18 cellular contexts compared by ENCODE assay signal in the genomic region with DNA sequence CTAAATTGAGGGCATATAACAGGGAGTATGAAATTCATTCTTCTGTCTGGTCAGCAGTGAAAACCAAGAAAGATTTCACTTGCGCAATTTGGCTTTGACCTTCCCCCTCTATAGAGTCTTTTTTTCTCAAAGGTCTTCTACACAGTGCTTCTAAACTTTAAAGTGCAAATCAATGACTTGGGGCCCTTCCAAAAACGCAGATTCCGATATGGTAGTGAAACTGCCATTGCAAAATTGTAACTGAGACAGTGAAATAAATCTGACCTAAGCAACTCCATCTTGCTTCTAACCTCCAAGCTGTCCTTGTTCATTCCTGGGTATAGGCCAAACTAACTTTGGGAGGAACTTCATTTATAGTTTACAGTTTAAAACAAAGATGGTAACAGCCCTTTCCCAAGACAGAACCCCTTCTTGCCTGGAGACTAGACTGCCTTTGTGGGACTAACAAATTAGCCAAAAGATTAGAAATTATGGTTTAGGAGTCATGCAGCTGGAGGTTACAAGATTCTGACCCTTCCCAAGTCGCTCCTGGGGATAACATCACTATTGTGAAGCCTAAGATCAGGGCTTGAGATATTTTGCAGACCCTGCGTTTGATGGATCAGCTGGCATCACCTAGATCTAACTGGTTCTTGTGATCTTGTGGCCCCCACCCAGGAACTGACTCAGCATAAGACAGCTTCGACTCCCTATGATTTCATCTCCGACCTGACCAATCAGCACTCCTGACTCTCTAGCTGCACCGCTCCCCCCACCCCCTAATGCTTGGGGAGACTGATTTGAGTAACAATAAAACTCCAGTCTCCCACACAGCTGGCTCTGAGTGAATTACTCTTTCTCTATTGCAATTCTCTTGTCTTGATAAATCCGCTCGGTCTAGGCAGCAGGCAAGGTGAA. TPM values are rescaled to one million over a fixed set of nuclear protein-coding genes. Genes with fewer than 3 reads are reported as not detected.
"Had no signal": no experiment of that assay in that cellular context is flagged by ENCODE, and none has a peak within 500 bp of the region (broad histone marks: within the 10 kb centered on the region; RNA-seq: fewer than 3 reads in every experiment).

No MANE protein-coding gene starts in this region.

- FAIRE-seq: bronchial epithelial cell, TTC549 had no signal

- H3K36me3 ChIP-seq: left lung, right atrium auricular region, tibial artery had no signal

- H3K9me3 Mint-ChIP-seq: activated CD4-positive, alpha-beta memory T cell treated with anti-CD3 and anti-CD28 coated beads for 36 hours; activated T-helper 1 cell treated with anti-CD3 and anti-CD28 coated beads, Interleukin-12 subunit alpha, Interleukin-12 subunit beta, Interleukin-2, Interleukin-4 antibody, amounts not matched to agents 30 ng/mL and 10 ng/mL and 1 ng/mL, durations not matched to agents 14 hours and 24 hours and 36 hours; dendritic cell treated with granulocyte-macrophage colony-stimulating factor and Interleukin-4, amounts not matched to agents 40 ng/mL and 50 ng/mL, for 4 days had no signal

- H3K4me3 Mint-ChIP-seq: activated CD4-positive, alpha-beta memory T cell treated with anti-CD3 and anti-CD28 coated beads for 36 hours; activated CD4-positive, alpha-beta T cell treated with anti-CD3 and anti-CD28 coated beads for 36 hours; activated naive CD8-positive, alpha-beta T cell; activated T-helper 1 cell treated with anti-CD3 and anti-CD28 coated beads, Interleukin-12 subunit alpha, Interleukin-12 subunit beta, Interleukin-2, Interleukin-4 antibody, amounts not matched to agents 30 ng/mL and 10 ng/mL and 1 ng/mL, durations not matched to agents 14 hours and 24 hours and 36 hours; dendritic cell treated with granulocyte-macrophage colony-stimulating factor and Interleukin-4, amounts not matched to agents 40 ng/mL and 50 ng/mL, for 4 days had no signal

- DNase-seq: activated CD4-positive, alpha-beta memory T cell treated with anti-CD3 and anti-CD28 coated beads for 36 hours; activated CD4-positive, alpha-beta T cell treated with anti-CD3 and anti-CD28 coated beads for 36 hours; activated T-cell treated with anti-CD3 and anti-CD28 coated beads for 4 hours; effector memory CD4-positive, alpha-beta T cell; left lung; mammary epithelial cell; stimulated activated CD4-positive, alpha-beta T cell treated with anti-CD3 and anti-CD28 coated beads, Interleukin-2, amount 100 ng/mL, for 24 hours; stimulated activated naive CD4-positive, alpha-beta T cell treated with Interleukin-2 at 50 U/mL for 16 hours; tibial artery had no signal

- H3K27me3 ChIP-seq: right atrium auricular region, tibial artery had no signal

- H3K9me3 ChIP-seq: left lung, right atrium auricular region, tibial artery had no signal

- H3K27ac ChIP-seq: left lung, right atrium auricular region, tibial artery had no signal

- H3K4me1 ChIP-seq: left lung, right atrium auricular region had no signal

- H3K4me3 ChIP-seq: left lung, right atrium auricular region, tibial artery had no signal

- H3K27ac Mint-ChIP-seq: activated CD4-positive, alpha-beta memory T cell treated with anti-CD3 and anti-CD28 coated beads for 36 hours; activated CD4-positive, alpha-beta T cell treated with anti-CD3 and anti-CD28 coated beads for 36 hours; activated naive CD8-positive, alpha-beta T cell; activated T-helper 1 cell treated with anti-CD3 and anti-CD28 coated beads, Interleukin-12 subunit alpha, Interleukin-12 subunit beta, Interleukin-2, Interleukin-4 antibody, amounts not matched to agents 30 ng/mL and 10 ng/mL and 1 ng/mL, durations not matched to agents 14 hours and 24 hours and 36 hours; dendritic cell treated with granulocyte-macrophage colony-stimulating factor and Interleukin-4, amounts not matched to agents 40 ng/mL and 50 ng/mL, for 4 days; progenitor cell of endocrine pancreas had no signal

- ATAC-seq: activated CD4-positive, alpha-beta T cell treated with anti-CD3 and anti-CD28 coated beads for 36 hours; left lung had no signal

RNA-seq across cellular contexts. Expression of a gene that starts 5.0 kb away (rescaled TPM):
- total RNA-seq: activated CD4-positive, alpha-beta memory T cell treated with anti-CD3 and anti-CD28 coated beads for 36 hours; activated CD4-positive, alpha-beta T cell treated with anti-CD3 and anti-CD28 coated beads for 36 hours; activated T-helper 1 cell treated with anti-CD3 and anti-CD28 coated beads, Interleukin-12 subunit alpha, Interleukin-12 subunit beta, Interleukin-2, Interleukin-4 antibody, amounts not matched to agents 30 ng/mL and 10 ng/mL and 1 ng/mL, durations not matched to agents 14 hours and 24 hours and 36 hours; mononuclear cell; T-helper 2 cell treated with Interferon-gamma antibody and Interleukin-4, amounts not matched to agents 100 ng/mL and 5 ng/mL, for 36 hours had no signal

RNA-seq across cellular contexts. Expression of a gene that starts 30.3 kb away (rescaled TPM):
- total RNA-seq: activated T-helper 1 cell treated with anti-CD3 and anti-CD28 coated beads, Interleukin-12 subunit alpha, Interleukin-12 subunit beta, Interleukin-2, Interleukin-4 antibody, amounts not matched to agents 30 ng/mL and 10 ng/mL and 1 ng/mL, durations not matched to agents 14 hours and 24 hours and 36 hours; T-helper 2 cell treated with Interferon-gamma antibody and Interleukin-4, amounts not matched to agents 100 ng/mL and 5 ng/mL, for 36 hours had no signal
